Comparison of ENCODE assay signal across 34 cellular contexts in genomic region chr14:75504411-75504810, GRCh38. TPM values are rescaled to one million over a fixed set of nuclear protein-coding genes. Genes with fewer than 3 reads are reported as not detected.
"Had no signal": no experiment of that assay in that cellular context is flagged by ENCODE, and none has a peak within 500 bp of the region (broad histone marks: within the 10 kb centered on the region; RNA-seq: fewer than 3 reads in every experiment).

No MANE protein-coding gene starts in this region.

- H3K36me3 Mint-ChIP-seq: activated naive CD4-positive, alpha-beta T cell treated with anti-CD3 and anti-CD28 coated beads, Interleukin-2, amount 10 ng/mL, durations not matched to agents 7 days and 5 days; activated naive CD4-positive, alpha-beta T cell treated with anti-CD3 and anti-CD28 coated beads, Interleukin-2, amount 50 U/mL, for 24 hours had no signal

- H3K27ac ChIP-seq: ascending aorta, brain microvascular endothelial cell, breast epithelium, VCaP had no signal

- H3K4me1 Mint-ChIP-seq: activated CD4-positive, alpha-beta T cell treated with anti-CD3 and anti-CD28 coated beads, Interleukin-2, amount 10 ng/mL, durations not matched to agents 7 days and 5 days; activated naive CD4-positive, alpha-beta T cell treated with anti-CD3 and anti-CD28 coated beads, Interleukin-2, amount 10 ng/mL, durations not matched to agents 7 days and 5 days had no signal

- H3K4me3 ChIP-seq: ascending aorta, breast epithelium had no signal

- H3K27me3 Mint-ChIP-seq: activated B cell treated with CpG ODN at 0.5 μM for 24 hours; activated CD4-positive, alpha-beta memory T cell treated with anti-CD3 and anti-CD28 coated beads, Interleukin-2, amount 10 ng/mL, durations not matched to agents 7 days and 5 days; activated CD8-positive, alpha-beta memory T cell treated with anti-CD3 and anti-CD28 coated beads, Interleukin-2, amount 10 ng/mL, durations not matched to agents 7 days and 5 days; activated naive CD4-positive, alpha-beta T cell treated with anti-CD3 and anti-CD28 coated beads, Interleukin-2, amount 10 ng/mL, durations not matched to agents 7 days and 5 days; activated naive CD4-positive, alpha-beta T cell treated with anti-CD3 and anti-CD28 coated beads, Interleukin-2, amount 50 U/mL, for 24 hours; activated naive CD8-positive, alpha-beta T cell; activated naive CD8-positive, alpha-beta T cell treated with anti-CD3 and anti-CD28 coated beads, Interleukin-2, amount 50 U/mL, for 24 hours; activated T-cell treated with anti-CD3 and anti-CD28 coated beads, Interleukin-2, amount 50 U/mL, for 24 hours had no signal

- H3K36me3 ChIP-seq: ascending aorta, brain microvascular endothelial cell, breast epithelium had no signal

- H3K4me1 ChIP-seq: ascending aorta, breast epithelium had no signal

- ATAC-seq: activated CD8-positive, alpha-beta memory T cell treated with anti-CD3 and anti-CD28 coated beads, Interleukin-2, amount 10 ng/mL, durations not matched to agents 7 days and 5 days; activated naive CD8-positive, alpha-beta T cell treated with anti-CD3 and anti-CD28 coated beads, Interleukin-2, amount 50 U/mL, for 24 hours had no signal

- H3K4me3 Mint-ChIP-seq: activated B cell treated with CpG ODN at 0.5 μM for 24 hours; activated CD4-positive, alpha-beta memory T cell treated with anti-CD3 and anti-CD28 coated beads, Interleukin-2, amount 10 ng/mL, durations not matched to agents 7 days and 5 days; activated CD4-positive, alpha-beta T cell treated with anti-CD3 and anti-CD28 coated beads, Interleukin-2, amount 10 ng/mL, durations not matched to agents 7 days and 5 days; activated CD8-positive, alpha-beta memory T cell treated with anti-CD3 and anti-CD28 coated beads, Interleukin-2, amount 10 ng/mL, durations not matched to agents 7 days and 5 days; activated naive CD4-positive, alpha-beta T cell treated with anti-CD3 and anti-CD28 coated beads, Interleukin-2, amount 10 ng/mL, durations not matched to agents 7 days and 5 days; activated naive CD4-positive, alpha-beta T cell treated with anti-CD3 and anti-CD28 coated beads, Interleukin-2, amount 50 U/mL, for 24 hours; activated naive CD8-positive, alpha-beta T cell; activated naive CD8-positive, alpha-beta T cell treated with anti-CD3 and anti-CD28 coated beads, Interleukin-2, amount 10 ng/mL, durations not matched to agents 7 days and 5 days; activated naive CD8-positive, alpha-beta T cell treated with anti-CD3 and anti-CD28 coated beads, Interleukin-2, amount 50 U/mL, for 24 hours; activated T-cell treated with anti-CD3 and anti-CD28 coated beads, Interleukin-2, amount 50 U/mL, for 24 hours; T-helper 1 cell treated with Interleukin-12 subunit alpha and Interleukin-12 subunit beta and Interleukin-4 antibody, amounts not matched to agents 30 μg/mL and 1 μg/mL, for 36 hours; T-helper 2 cell treated with Interferon-gamma antibody and Interleukin-4, amounts not matched to agents 5 μg/mL and 100 μg/mL, for 36 hours had no signal

- H3K27me3 ChIP-seq: ascending aorta, brain microvascular endothelial cell, breast epithelium had no signal

- H3K9me3 ChIP-seq: breast epithelium had no signal

- H3K27ac Mint-ChIP-seq: activated B cell treated with CpG ODN at 0.5 μM for 24 hours; activated CD4-positive, alpha-beta memory T cell treated with anti-CD3 and anti-CD28 coated beads, Interleukin-2, amount 10 ng/mL, durations not matched to agents 7 days and 5 days; activated CD4-positive, alpha-beta T cell treated with anti-CD3 and anti-CD28 coated beads, Interleukin-2, amount 10 ng/mL, durations not matched to agents 7 days and 5 days; activated CD8-positive, alpha-beta memory T cell treated with anti-CD3 and anti-CD28 coated beads, Interleukin-2, amount 10 ng/mL, durations not matched to agents 7 days and 5 days; activated naive CD4-positive, alpha-beta T cell treated with anti-CD3 and anti-CD28 coated beads, Interleukin-2, amount 10 ng/mL, durations not matched to agents 7 days and 5 days; activated naive CD4-positive, alpha-beta T cell treated with anti-CD3 and anti-CD28 coated beads, Interleukin-2, amount 50 U/mL, for 24 hours; activated naive CD8-positive, alpha-beta T cell; activated naive CD8-positive, alpha-beta T cell treated with anti-CD3 and anti-CD28 coated beads, Interleukin-2, amount 10 ng/mL, durations not matched to agents 7 days and 5 days; activated naive CD8-positive, alpha-beta T cell treated with anti-CD3 and anti-CD28 coated beads, Interleukin-2, amount 50 U/mL, for 24 hours; activated T-cell treated with anti-CD3 and anti-CD28 coated beads, Interleukin-2, amount 50 U/mL, for 24 hours; activated T-helper 2 cell treated with anti-CD3 and anti-CD28 coated beads, Interferon-gamma antibody, Interleukin-2, Interleukin-4, amounts not matched to agents 10 μg/mL and 5 μg/mL and 100 μg/mL, durations not matched to agents 14 hours and 24 hours and 36 hours; T-helper 1 cell treated with Interleukin-12 subunit alpha and Interleukin-12 subunit beta and Interleukin-4 antibody, amounts not matched to agents 30 μg/mL and 1 μg/mL, for 36 hours; T-helper 2 cell treated with Interferon-gamma antibody and Interleukin-4, amounts not matched to agents 5 μg/mL and 100 μg/mL, for 36 hours had no signal

- DNase-seq: activated B cell treated with CpG ODN at 0.5 μM for 24 hours; activated CD4-positive, alpha-beta memory T cell treated with anti-CD3 and anti-CD28 coated beads, Interleukin-2, amount 10 ng/mL, durations not matched to agents 7 days and 5 days; activated CD4-positive, alpha-beta T cell treated with anti-CD3 and anti-CD28 coated beads for 48 hours; activated CD4-positive, alpha-beta T cell treated with anti-CD3 and anti-CD28 coated beads, Interleukin-2, amount 10 ng/mL, durations not matched to agents 7 days and 5 days; activated CD4-positive, alpha-beta T cell treated with anti-CD3 and anti-CD28 coated beads, Interleukin-2, amount 50 U/mL, for 48 hours; activated CD4-positive, CD25-positive, alpha-beta regulatory T cell treated with anti-CD3 and anti-CD28 coated beads, Interleukin-2, amount 50 U/mL, for 72 hours; activated CD8-positive, alpha-beta memory T cell treated with anti-CD3 and anti-CD28 coated beads for 24 hours; activated CD8-positive, alpha-beta memory T cell treated with anti-CD3 and anti-CD28 coated beads, Interleukin-2, amount 10 ng/mL, durations not matched to agents 7 days and 5 days; activated CD8-positive, alpha-beta memory T cell treated with anti-CD3 and anti-CD28 coated beads, Interleukin-2, amount 50 U/mL, for 48 hours; activated effector memory CD4-positive, alpha-beta T cell treated with Interleukin-2 at 50 U/mL for 16 hours; activated gamma-delta T cell; activated naive CD4-positive, alpha-beta T cell treated with anti-CD3 and anti-CD28 coated beads, Interleukin-2, amount 10 ng/mL, durations not matched to agents 7 days and 5 days; activated naive CD4-positive, alpha-beta T cell treated with Interleukin-2 at 50 U/mL for 16 hours; activated naive CD8-positive, alpha-beta T cell treated with anti-CD3 and anti-CD28 coated beads, Interleukin-2, amount 10 ng/mL, durations not matched to agents 7 days and 5 days; activated naive CD8-positive, alpha-beta T cell treated with anti-CD3 and anti-CD28 coated beads, Interleukin-2, amount 50 U/mL, for 24 hours; activated T-cell treated with anti-CD3 and anti-CD28 coated beads, Interleukin-2, amount 50 U/mL, for 24 hours; activated T-cell treated with anti-CD3 and anti-CD28 coated beads, Interleukin-2, amount 50 U/mL, for 48 hours; amygdala; anterior cingulate cortex; brain microvascular endothelial cell; central memory CD4-positive, alpha-beta T cell; cerebellar nuclear complex; T-helper 1 cell; T-helper 2 cell; T-helper 9 cell had no signal

RNA-seq across cellular contexts. Expression of gene BATF, which starts 17.9 kb away (rescaled TPM):
- total RNA-seq: ascending aorta, chondrocyte had no signal
